In genomic region chr7:75994388-75995051, GRCh38 we compare ENCODE assay signal across 8 cellular contexts. TPM values are rescaled to one million over a fixed set of nuclear protein-coding genes. Genes with fewer than 3 reads are reported as not detected.
DNase-seq lines count a peak whose midpoint lies in the region; ATAC-seq and TF ChIP-seq lines count a peak whose summit lies in the region.

Gene TMEM120A (minus strand): TSS chr7:75994595. CDS start chr7:75994570, 25 bp downstream.

- H3K27me3 ChIP-seq in BE2C (no peaks in the 10 kb centered on the region), kidney epithelial cell (ENCODE audit: control insufficient read depth, insufficient read depth, low read length) (no peaks in the 10 kb centered on the region)

- H3K4me3 ChIP-seq in BE2C (ENCODE audit: low read depth, low read length) (peak within 1 kb of the TSS; percentile 81), kidney epithelial cell (ENCODE audit: low read depth, low read length) (peak within 1 kb of the TSS; percentile 79)

- no peaks in the 10 kb centered on the region for H3K36me3 ChIP-seq in BE2C
- no peaks in the 10 kb centered on the region for H3K36me3 ChIP-seq in kidney epithelial cell (ENCODE audit: control insufficient read depth, insufficient read depth, low read length)

- DNase-seq in BE2C, result peak; percentile 99
- peak; percentile 100 for DNase-seq in GM19238 (ENCODE audit: insufficient read length, low spot score)
- DNase-seq in NCI-H510A (lab: John Stamatoyannopoulos, UW), result peak; percentile 82
- DNase-seq in activated CD4-positive, alpha-beta T cell treated with anti-CD3 and anti-CD28 coated beads for 1 hour, result peak; percentile 88
- peak; percentile 99 for DNase-seq in cerebellum (ENCODE audit: low spot score)
- DNase-seq in kidney epithelial cell (ENCODE audit: low read depth), result peak; percentile 43
- DNase-seq in stimulated activated CD4-positive, alpha-beta T cell treated with anti-CD3 and anti-CD28 coated beads, Interleukin-15, amount 100 ng/mL, for 24 hours, result peak; percentile 98

- ATAC-seq in HG03439 (IDR thresholded peaks at IDR 0.05; ENCODE audit: unreplicated experiment), result peak; percentile 88

- no peaks in the 10 kb centered on the region for H3K9me3 ChIP-seq in BE2C

- TF ChIP-seq CTCF in BE2C (IDR thresholded peaks at IDR 0.05; ENCODE audit: low read depth, low read length) (0 out of 2 replicates have a peak, but pooled peaks have one; percentile 15), kidney epithelial cell (IDR thresholded peaks at IDR 0.05; ENCODE audit: insufficient read depth, low read length, poor library complexity, severe bottlenecking) (no peak)

- H3K4me1 ChIP-seq in BE2C, result no peaks in the 10 kb centered on the region

RNA-seq across cellular contexts. Expression of gene TMEM120A, which starts in this region (rescaled TPM):
- 24.0 TPM for polyA plus RNA-seq in BE2C (2012; ENCODE audit: insufficient read depth, insufficient read length, low read depth)
- total RNA-seq in cerebellum (16.7 TPM), kidney epithelial cell (17.4 and 24.2 TPM in 2 replicates)

Comparison
In these comparisons a context has a peak if more than half of its experiments do, and no peak if none do; other contexts are left out.
1. Peak in every context shown above with its lines: DNase-seq, ATAC-seq and H3K4me3 ChIP-seq.
2. DNase-seq: peak in every context shown above with its lines; median percentile 100 in GM19238; 99 in BE2C; 99 in cerebellum; 98 in stimulated activated CD4-positive, alpha-beta T cell treated with anti-CD3 and anti-CD28 coated beads, Interleukin-15, amount 100 ng/mL, for 24 hours; 88 in activated CD4-positive, alpha-beta T cell treated with anti-CD3 and anti-CD28 coated beads for 1 hour; 82 in NCI-H510A; 43 in kidney epithelial cell.